Comparison of ENCODE assay signal across 1 cellular context in genomic region chr19:2840794-2841790, GRCh38.
TF ChIP-seq lines count a peak whose summit lies in the region.

Gene ZNF555 (plus strand): TSS chr19:2841475. CDS start chr19:2841573, 98 bp downstream.

TF ChIP-seq in HepG2, 621 proteins besides CTCF, POLR2A, EP300 and RAD21 (continued from another document and continues in another):
- TF ChIP-seq ZNF276 (CRISPR knock-in tag; IDR thresholded peaks at IDR 0.05; ENCODE audit: low read depth), result no peak
- no peak for TF ChIP-seq FUBP1 (CRISPR knock-in tag; IDR thresholded peaks at IDR 0.05; ENCODE audit: borderline replicate concordance)
- TF ChIP-seq ZNF709 (CRISPR knock-in tag; IDR thresholded peaks at IDR 0.05), result no peak; the same call in 1 of the 2 replicates
- no peak for TF ChIP-seq ZNF224 (CRISPR knock-in tag; IDR thresholded peaks at IDR 0.05)
- TF ChIP-seq ZNF652 (CRISPR knock-in tag; IDR thresholded peaks at IDR 0.05; ENCODE audit: borderline replicate concordance, low read depth), result no peak
- TF ChIP-seq FOSL2 (CRISPR knock-in tag; IDR thresholded peaks at IDR 0.05), result peak; percentile 42; the same call in 1 of the 2 replicates
- TF ChIP-seq GABPB1 (CRISPR knock-in tag; IDR thresholded peaks at IDR 0.05), result peak; percentile 80
- TF ChIP-seq SOX5 (CRISPR knock-in tag; IDR thresholded peaks at IDR 0.05; ENCODE audit: borderline replicate concordance), result no peak
- no peak for TF ChIP-seq ZNF10 (CRISPR knock-in tag; IDR thresholded peaks at IDR 0.05; ENCODE audit: borderline replicate concordance, low read depth)
- TF ChIP-seq, protein P1, sequence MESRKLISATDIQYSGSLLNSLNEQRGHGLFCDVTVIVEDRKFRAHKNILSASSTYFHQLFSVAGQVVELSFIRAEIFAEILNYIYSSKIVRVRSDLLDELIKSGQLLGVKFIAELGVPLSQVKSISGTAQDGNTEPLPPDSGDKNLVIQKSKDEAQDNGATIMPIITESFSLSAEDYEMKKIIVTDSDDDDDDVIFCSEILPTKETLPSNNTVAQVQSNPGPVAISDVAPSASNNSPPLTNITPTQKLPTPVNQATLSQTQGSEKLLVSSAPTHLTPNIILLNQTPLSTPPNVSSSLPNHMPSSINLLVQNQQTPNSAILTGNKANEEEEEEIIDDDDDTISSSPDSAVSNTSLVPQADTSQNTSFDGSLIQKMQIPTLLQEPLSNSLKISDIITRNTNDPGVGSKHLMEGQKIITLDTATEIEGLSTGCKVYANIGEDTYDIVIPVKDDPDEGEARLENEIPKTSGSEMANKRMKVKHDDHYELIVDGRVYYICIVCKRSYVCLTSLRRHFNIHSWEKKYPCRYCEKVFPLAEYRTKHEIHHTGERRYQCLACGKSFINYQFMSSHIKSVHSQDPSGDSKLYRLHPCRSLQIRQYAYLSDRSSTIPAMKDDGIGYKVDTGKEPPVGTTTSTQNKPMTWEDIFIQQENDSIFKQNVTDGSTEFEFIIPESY (CRISPR knock-in tag; IDR thresholded peaks at IDR 0.05), result peak; percentile 50; the same call in 1 of the 2 replicates
- TF ChIP-seq SNAI1 (CRISPR knock-in tag; IDR thresholded peaks at IDR 0.05; ENCODE audit: borderline replicate concordance), result 0 out of 2 replicates have a peak, but pooled peaks have one; percentile 50
- TF ChIP-seq MNT (IDR thresholded peaks at IDR 0.05), result 0 out of 2 replicates have a peak, but pooled peaks have one; percentile 2
- peak; percentile 95 for TF ChIP-seq ZNF761 (CRISPR knock-in tag; conservative IDR thresholded peaks at IDR 0.05)
- no peak for TF ChIP-seq ZKSCAN1 (IDR thresholded peaks at IDR 0.05; ENCODE audit: low read length)
- TF ChIP-seq, protein P2, sequence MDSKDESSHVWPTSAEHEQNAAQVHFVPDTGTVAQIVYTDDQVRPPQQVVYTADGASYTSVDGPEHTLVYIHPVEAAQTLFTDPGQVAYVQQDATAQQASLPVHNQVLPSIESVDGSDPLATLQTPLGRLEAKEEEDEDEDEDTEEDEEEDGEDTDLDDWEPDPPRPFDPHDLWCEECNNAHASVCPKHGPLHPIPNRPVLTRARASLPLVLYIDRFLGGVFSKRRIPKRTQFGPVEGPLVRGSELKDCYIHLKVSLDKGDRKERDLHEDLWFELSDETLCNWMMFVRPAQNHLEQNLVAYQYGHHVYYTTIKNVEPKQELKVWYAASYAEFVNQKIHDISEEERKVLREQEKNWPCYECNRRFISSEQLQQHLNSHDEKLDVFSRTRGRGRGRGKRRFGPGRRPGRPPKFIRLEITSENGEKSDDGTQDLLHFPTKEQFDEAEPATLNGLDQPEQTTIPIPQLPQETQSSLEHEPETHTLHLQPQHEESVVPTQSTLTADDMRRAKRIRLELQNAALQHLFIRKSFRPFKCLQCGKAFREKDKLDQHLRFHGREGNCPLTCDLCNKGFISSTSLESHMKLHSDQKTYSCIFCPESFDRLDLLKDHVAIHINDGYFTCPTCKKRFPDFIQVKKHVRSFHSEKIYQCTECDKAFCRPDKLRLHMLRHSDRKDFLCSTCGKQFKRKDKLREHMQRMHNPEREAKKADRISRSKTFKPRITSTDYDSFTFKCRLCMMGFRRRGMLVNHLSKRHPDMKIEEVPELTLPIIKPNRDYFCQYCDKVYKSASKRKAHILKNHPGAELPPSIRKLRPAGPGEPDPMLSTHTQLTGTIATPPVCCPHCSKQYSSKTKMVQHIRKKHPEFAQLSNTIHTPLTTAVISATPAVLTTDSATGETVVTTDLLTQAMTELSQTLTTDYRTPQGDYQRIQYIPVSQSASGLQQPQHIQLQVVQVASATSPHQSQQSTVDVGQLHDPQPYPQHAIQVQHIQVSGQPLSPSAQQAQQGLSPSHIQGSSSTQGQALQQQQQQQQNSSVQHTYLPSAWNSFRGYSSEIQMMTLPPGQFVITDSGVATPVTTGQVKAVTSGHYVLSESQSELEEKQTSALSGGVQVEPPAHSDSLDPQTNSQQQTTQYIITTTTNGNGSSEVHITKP (CRISPR knock-in tag; IDR thresholded peaks at IDR 0.05; ENCODE audit: low read depth), result peak; percentile 51; the same call in 1 of the 2 replicates
- no peak for TF ChIP-seq SMARCE1 (IDR thresholded peaks at IDR 0.05; ENCODE audit: borderline replicate concordance)
- TF ChIP-seq ZKSCAN8 (CRISPR knock-in tag; IDR thresholded peaks at IDR 0.05; ENCODE audit: borderline replicate concordance), result no peak
- TF ChIP-seq MIXL1 (CRISPR knock-in tag; IDR thresholded peaks at IDR 0.05), result no peak
- TF ChIP-seq KDM2A (CRISPR knock-in tag; IDR thresholded peaks at IDR 0.05; ENCODE audit: borderline replicate concordance, low read depth), result peak; percentile 96
- peak; percentile 90; the same call in 1 of the 2 replicates for TF ChIP-seq DNMT3B (CRISPR knock-in tag; conservative IDR thresholded peaks at IDR 0.05)
- TF ChIP-seq, protein P3, sequence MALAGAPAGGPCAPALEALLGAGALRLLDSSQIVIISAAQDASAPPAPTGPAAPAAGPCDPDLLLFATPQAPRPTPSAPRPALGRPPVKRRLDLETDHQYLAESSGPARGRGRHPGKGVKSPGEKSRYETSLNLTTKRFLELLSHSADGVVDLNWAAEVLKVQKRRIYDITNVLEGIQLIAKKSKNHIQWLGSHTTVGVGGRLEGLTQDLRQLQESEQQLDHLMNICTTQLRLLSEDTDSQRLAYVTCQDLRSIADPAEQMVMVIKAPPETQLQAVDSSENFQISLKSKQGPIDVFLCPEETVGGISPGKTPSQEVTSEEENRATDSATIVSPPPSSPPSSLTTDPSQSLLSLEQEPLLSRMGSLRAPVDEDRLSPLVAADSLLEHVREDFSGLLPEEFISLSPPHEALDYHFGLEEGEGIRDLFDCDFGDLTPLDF (CRISPR knock-in tag; IDR thresholded peaks at IDR 0.05), result no peak
- TF ChIP-seq, protein P4, sequence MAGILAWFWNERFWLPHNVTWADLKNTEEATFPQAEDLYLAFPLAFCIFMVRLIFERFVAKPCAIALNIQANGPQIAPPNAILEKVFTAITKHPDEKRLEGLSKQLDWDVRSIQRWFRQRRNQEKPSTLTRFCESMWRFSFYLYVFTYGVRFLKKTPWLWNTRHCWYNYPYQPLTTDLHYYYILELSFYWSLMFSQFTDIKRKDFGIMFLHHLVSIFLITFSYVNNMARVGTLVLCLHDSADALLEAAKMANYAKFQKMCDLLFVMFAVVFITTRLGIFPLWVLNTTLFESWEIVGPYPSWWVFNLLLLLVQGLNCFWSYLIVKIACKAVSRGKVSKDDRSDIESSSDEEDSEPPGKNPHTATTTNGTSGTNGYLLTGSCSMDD (CRISPR knock-in tag; IDR thresholded peaks at IDR 0.05), result no peak
- TF ChIP-seq, protein P5, sequence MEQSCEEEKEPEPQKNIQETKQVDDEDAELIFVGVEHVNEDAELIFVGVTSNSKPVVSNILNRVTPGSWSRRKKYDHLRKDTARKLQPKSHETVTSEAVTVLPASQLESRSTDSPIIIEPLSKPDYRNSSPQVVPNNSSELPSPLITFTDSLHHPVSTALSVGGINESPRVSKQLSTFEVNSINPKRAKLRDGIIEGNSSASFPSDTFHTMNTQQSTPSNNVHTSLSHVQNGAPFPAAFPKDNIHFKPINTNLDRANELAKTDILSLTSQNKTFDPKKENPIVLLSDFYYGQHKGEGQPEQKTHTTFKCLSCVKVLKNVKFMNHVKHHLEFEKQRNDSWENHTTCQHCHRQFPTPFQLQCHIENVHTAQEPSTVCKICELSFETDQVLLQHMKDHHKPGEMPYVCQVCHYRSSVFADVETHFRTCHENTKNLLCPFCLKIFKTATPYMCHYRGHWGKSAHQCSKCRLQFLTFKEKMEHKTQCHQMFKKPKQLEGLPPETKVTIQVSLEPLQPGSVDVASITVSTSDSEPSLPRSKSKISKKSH (CRISPR knock-in tag; IDR thresholded peaks at IDR 0.05; ENCODE audit: borderline replicate concordance), result peak; percentile 24; the same call in 1 of the 2 replicates
- peak; percentile 78; the same call in 1 of the 2 replicates for TF ChIP-seq TARDBP (CRISPR knock-in tag; IDR thresholded peaks at IDR 0.05)
- no peak for TF ChIP-seq SOX6 (IDR thresholded peaks at IDR 0.05)
- peak; percentile 76 for TF ChIP-seq SOX6 (CRISPR knock-in tag; IDR thresholded peaks at IDR 0.05)
- TF ChIP-seq PRMT3 (CRISPR knock-in tag; IDR thresholded peaks at IDR 0.05; ENCODE audit: borderline replicate concordance, low read depth), result no peak
- TF ChIP-seq, protein P6, sequence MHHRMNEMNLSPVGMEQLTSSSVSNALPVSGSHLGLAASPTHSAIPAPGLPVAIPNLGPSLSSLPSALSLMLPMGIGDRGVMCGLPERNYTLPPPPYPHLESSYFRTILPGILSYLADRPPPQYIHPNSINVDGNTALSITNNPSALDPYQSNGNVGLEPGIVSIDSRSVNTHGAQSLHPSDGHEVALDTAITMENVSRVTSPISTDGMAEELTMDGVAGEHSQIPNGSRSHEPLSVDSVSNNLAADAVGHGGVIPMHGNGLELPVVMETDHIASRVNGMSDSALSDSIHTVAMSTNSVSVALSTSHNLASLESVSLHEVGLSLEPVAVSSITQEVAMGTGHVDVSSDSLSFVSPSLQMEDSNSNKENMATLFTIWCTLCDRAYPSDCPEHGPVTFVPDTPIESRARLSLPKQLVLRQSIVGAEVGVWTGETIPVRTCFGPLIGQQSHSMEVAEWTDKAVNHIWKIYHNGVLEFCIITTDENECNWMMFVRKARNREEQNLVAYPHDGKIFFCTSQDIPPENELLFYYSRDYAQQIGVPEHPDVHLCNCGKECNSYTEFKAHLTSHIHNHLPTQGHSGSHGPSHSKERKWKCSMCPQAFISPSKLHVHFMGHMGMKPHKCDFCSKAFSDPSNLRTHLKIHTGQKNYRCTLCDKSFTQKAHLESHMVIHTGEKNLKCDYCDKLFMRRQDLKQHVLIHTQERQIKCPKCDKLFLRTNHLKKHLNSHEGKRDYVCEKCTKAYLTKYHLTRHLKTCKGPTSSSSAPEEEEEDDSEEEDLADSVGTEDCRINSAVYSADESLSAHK (CRISPR knock-in tag; IDR thresholded peaks at IDR 0.05; ENCODE audit: borderline replicate concordance), result no peak
- no peak for TF ChIP-seq ZFP62 (CRISPR knock-in tag; IDR thresholded peaks at IDR 0.05)
- peak; percentile 30; the same call in 1 of the 2 replicates for TF ChIP-seq ZNF749 (CRISPR knock-in tag; IDR thresholded peaks at IDR 0.05; ENCODE audit: borderline replicate concordance)
- TF ChIP-seq ZBTB42 (CRISPR knock-in tag; IDR thresholded peaks at IDR 0.05), result no peak
- no peak for TF ChIP-seq GTF2F1 (IDR thresholded peaks at IDR 0.05; ENCODE audit: low read length)
- TF ChIP-seq KAT8 (CRISPR knock-in tag; IDR thresholded peaks at IDR 0.05), result peak; percentile 83
- peak; percentile 47; the same call in 1 of the 2 replicates for TF ChIP-seq MXD3 (CRISPR knock-in tag; IDR thresholded peaks at IDR 0.05)
